Comparison of ENCODE assay signal across 18 cellular contexts in the genomic region with DNA sequence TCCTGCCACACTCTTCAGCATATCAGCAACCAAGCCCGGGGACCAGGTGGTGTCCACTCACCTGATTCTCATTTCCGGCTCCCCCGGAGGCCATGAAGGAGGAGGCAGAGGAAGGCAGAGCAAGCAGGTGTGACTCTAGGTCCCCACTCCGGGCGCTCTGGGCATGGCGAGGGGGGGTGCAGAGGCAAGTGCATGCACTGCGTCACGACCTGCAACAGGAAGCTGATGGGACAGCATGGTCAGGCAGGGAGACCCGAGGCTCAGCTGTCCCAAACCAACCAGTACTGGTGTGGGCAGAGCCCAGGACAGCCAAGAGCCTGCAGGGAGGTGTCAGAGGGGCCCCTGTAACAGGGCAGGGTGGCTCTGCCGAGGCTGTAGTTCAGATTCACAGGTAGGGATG. TPM values are rescaled to one million over a fixed set of nuclear protein-coding genes. Genes with fewer than 3 reads are reported as not detected.
DNase-seq lines count a peak whose midpoint lies in the region; ATAC-seq and TF ChIP-seq lines count a peak whose summit lies in the region.
"Had no signal": no experiment of that assay in that cellular context is flagged by ENCODE, and none has a peak within 500 bp of the region (broad histone marks: within the 10 kb centered on the region; RNA-seq: fewer than 3 reads in every experiment).

No MANE protein-coding gene starts in this region.

- no peaks in the 10 kb centered on the region; the same call in 1 of the 2 replicates for H3K9me1 ChIP-seq in IMR-90 (ENCODE audit: insufficient read depth, low read length)

- H3K36me3 Mint-ChIP-seq in GM23338 (ENCODE audit: low read depth) = no peaks in the 10 kb centered on the region; the same call in 2 of the 3 replicates

- no peak overlapping the region for H2BK5ac ChIP-seq in IMR-90 (ENCODE audit: low read depth, low read length, poor library complexity, severe bottlenecking)

- H3K4me2 ChIP-seq in GM23338 (no peak overlapping the region), IMR-90 (ENCODE audit: low read depth, low read length) (no peak overlapping the region), MM.1S (ENCODE audit: low read depth, low read length) (no peak overlapping the region)
- H3K4me2 ChIP-seq: KMS-11 had no signal

- H3K79me1 ChIP-seq in IMR-90 (ENCODE audit: low read depth in 1 of 2, low read length in 2 of 2) = peaks cover 0 to 13% of the 10 kb centered on the region in 2 experiments; a peak in 2 of 4 replicates

- H3K18ac ChIP-seq in IMR-90 (ENCODE audit: low read depth, low read length) = no peak overlapping the region

- no peak overlapping the region for H4K91ac ChIP-seq in IMR-90 (ENCODE audit: insufficient read depth, low read depth, low read length)

- no peak overlapping the region for H2BK120ac ChIP-seq in IMR-90 (ENCODE audit: low read depth, low read length)

- TF ChIP-seq CTCF in GM23338 (conservative IDR thresholded peaks at IDR 0.05; ENCODE audit: low read depth in 2 of 2) = no peak
- no peak for TF ChIP-seq CTCF in IMR-90 (conservative IDR thresholded peaks at IDR 0.05; ENCODE audit: low read depth, low read length)
- no peak for TF ChIP-seq CTCF in lower lobe of right lung (IDR thresholded peaks at IDR 0.05)
- TF ChIP-seq CTCF in spleen (IDR thresholded peaks at IDR 0.05 in 8 of 11, conservative IDR thresholded peaks at IDR 0.05 in 3 of 11) = no peak
- TF ChIP-seq CTCF in MM.1S (IDR thresholded peaks at IDR 0.05; ENCODE audit: low read length) = no peak

- H3K23ac ChIP-seq in IMR-90 (ENCODE audit: low read depth, low read length) = no peak overlapping the region

- H2AK9ac ChIP-seq in IMR-90 (replicated peaks; ENCODE audit: low read depth, low read length, poor library complexity) = no peak overlapping the region

- in situ Hi-C loops in IMR-90 (cut with MboI; ENCODE audit: low sequenced_read_pairs) = no loop called here

- H2AK5ac ChIP-seq in IMR-90 (ENCODE audit: low read depth, low read length) = no peak overlapping the region

- H3K4me1 ChIP-seq in GM23338 (ENCODE audit: insufficient read depth) = peaks cover 7% of the 10 kb centered on the region; the same call in 1 of the 2 replicates
- H3K4me1 ChIP-seq in IMR-90 (ENCODE audit: control insufficient read depth, insufficient read depth, low read length) = 0 out of 2 replicates have a peak, but pooled peaks cover 2% of the 10 kb centered on the region
- H3K4me1 ChIP-seq in lower lobe of right lung = peaks cover 22% of the 10 kb centered on the region
- H3K4me1 ChIP-seq in spleen = peaks cover 11 to 38% (median 28%) of the 10 kb centered on the region in 6 donors
- H3K4me1 ChIP-seq in MM.1S (ENCODE audit: low read length) = no peaks in the 10 kb centered on the region

- POLR2A ChIA-PET in IMR-90 (lab: Charles Lee; ENCODE audit: unreplicated experiment) = no interaction called here

- intact Hi-C loops in IMR-90 (cut with micrococcal nuclease) (no loop called here), lower lobe of right lung (cut with DNase I) (no loop called here), spleen (cut with DNase I; ENCODE audit: low total_unique reads) (no loop called here)

- H3K79me2 ChIP-seq in GM23338 (replicated peaks; ENCODE audit: insufficient read depth) = no peaks in the 10 kb centered on the region
- H3K79me2 ChIP-seq in MM.1S (ENCODE audit: low read length) = no peaks in the 10 kb centered on the region

- H2AFZ ChIP-seq in GM23338 (peak overlapping the region; percentile 38; the same call in 1 of the 2 replicates), IMR-90 (replicated peaks; ENCODE audit: low read length, poor library complexity) (peak overlapping the region; percentile 63), MM.1S (ENCODE audit: low read length) (no peak overlapping the region)

- H3K9me3 ChIP-seq in IMR-90 (ENCODE audit: control insufficient read depth, insufficient read depth, low read length) = no peaks in the 10 kb centered on the region
- no peaks in the 10 kb centered on the region for H3K9me3 ChIP-seq in lower lobe of right lung
- no peaks in the 10 kb centered on the region for H3K9me3 ChIP-seq in spleen
- H3K9me3 ChIP-seq in MM.1S (replicated peaks; ENCODE audit: insufficient read depth, low read length) = no peaks in the 10 kb centered on the region
- H3K9me3 ChIP-seq: BE2C had no signal

- no TSS peak for BruUV-seq in IMR-90 (replicated peaks; lab: Mats Ljungman, UMichigan)

- no peak for DNase-seq in GM23338 (ENCODE audit: low spot score)
- DNase-seq in IMR-90 = no peak
- DNase-seq in lower lobe of right lung = peak; percentile 43
- DNase-seq in spleen = peak; percentile 76
- no peak for DNase-seq in MM.1S
- DNase-seq in inferior parietal cortex (ENCODE audit: extremely low spot score) = no peak
- DNase-seq: BE2C; CD8-positive, alpha-beta T cell; DMS 273 treated with DMSO at 0.1 percent for 48 hours; HFFc6; NCI-H1105 treated with DMSO at 0.1 percent for 48 hours; NCI-H2029; NCI-H2171 treated with DMSO at 0.1 percent for 48 hours; NCI-H82; SHP77 treated with DMSO at 0.1 percent for 48 hours had no signal

- no peak for ATAC-seq in GM23338
- no peak for ATAC-seq in IMR-90 (ENCODE audit: low read depth)
- no peak for ATAC-seq in lower lobe of right lung
- ATAC-seq in GM19452 (IDR thresholded peaks at IDR 0.05; ENCODE audit: unreplicated experiment) = no peak
- ATAC-seq: CD8-positive, alpha-beta T cell had no signal

- WGBS in IMR-90 (ENCODE audit: extremely low coverage in 2 of 2, insufficient read length in 1 of 2), 2 experiments = 75% methylated on average over 5 of the region's 10 CpGs; no CpG with 5 or more reads in 1 of the 2 experiments
- 84 to 96% (median 90%) methylated on average over 9 to 10 of the region's 10 CpGs for WGBS in spleen, 5 donors

- H3K4me3 Mint-ChIP-seq in GM23338 = no peak overlapping the region
- H3K4me3 Mint-ChIP-seq: CD8-positive, alpha-beta T cell; HFFc6 had no signal

- H3K36me3 ChIP-seq in GM23338 (ENCODE audit: insufficient read depth) (no peaks in the 10 kb centered on the region), IMR-90 (ENCODE audit: control insufficient read depth, insufficient read depth, low read length) (0 out of 2 replicates have a peak, but pooled peaks cover under 1% of the 10 kb centered on the region), lower lobe of right lung (peaks cover 6% of the 10 kb centered on the region), spleen (peaks cover 0 to 5% (median 2%) of the 10 kb centered on the region in 6 donors), MM.1S (replicated peaks; ENCODE audit: insufficient read depth, low read length) (no peaks in the 10 kb centered on the region)
- H3K36me3 ChIP-seq: BE2C had no signal

- no peak overlapping the region for H3K27ac Mint-ChIP-seq in GM23338
- H3K27ac Mint-ChIP-seq: CD8-positive, alpha-beta T cell; HFFc6 had no signal

- H3K9me2 ChIP-seq in GM23338 (ENCODE audit: insufficient read depth) (no peaks in the 10 kb centered on the region), MM.1S (replicated peaks; ENCODE audit: insufficient read depth, low read length) (no peaks in the 10 kb centered on the region)

- no peak overlapping the region for H4K5ac ChIP-seq in IMR-90 (ENCODE audit: low read depth, low read length)

- peaks cover 9% of the 10 kb centered on the region for H3K27me3 Mint-ChIP-seq in GM23338 (ENCODE audit: insufficient read depth, low read depth, poor library complexity)

- dilution Hi-C loops in IMR-90 (cut with HindIII; ENCODE audit: low sequenced_read_pairs, unreplicated experiment) = no loop called here

- H3K27ac ChIP-seq in GM23338 (ENCODE audit: low read depth) (no peak overlapping the region), IMR-90 (ENCODE audit: insufficient read depth, low read length) (no peak overlapping the region), lower lobe of right lung (no peak overlapping the region), spleen (no peak overlapping the region), MM.1S (ENCODE audit: low read length) (no peak overlapping the region)
- H3K27ac ChIP-seq: HL-60, KMS-11 had no signal

- H3K27me3 ChIP-seq in GM23338 (ENCODE audit: insufficient read depth) (no peaks in the 10 kb centered on the region), IMR-90 (ENCODE audit: control insufficient read depth, insufficient read depth, low read length) (peaks cover 12% of the 10 kb centered on the region), lower lobe of right lung (ENCODE audit: low read depth) (no peaks in the 10 kb centered on the region), spleen (replicated peaks in 1 of 7) (no peaks in the 10 kb centered on the region), MM.1S (replicated peaks; ENCODE audit: insufficient read depth, low read length) (peaks cover 45% of the 10 kb centered on the region)
- H3K27me3 ChIP-seq: BE2C had no signal

- peaks cover 9% of the 10 kb centered on the region for H4K20me1 ChIP-seq in GM23338 (replicated peaks; ENCODE audit: insufficient read depth)
- no peaks in the 10 kb centered on the region for H4K20me1 ChIP-seq in IMR-90 (ENCODE audit: insufficient read depth, low read length)
- H4K20me1 ChIP-seq in MM.1S (ENCODE audit: insufficient read depth, low read length) = no peaks in the 10 kb centered on the region

- H3K14ac ChIP-seq in IMR-90 (replicated peaks; ENCODE audit: low read depth, low read length) = no peak overlapping the region

- no peaks in the 10 kb centered on the region for H3F3A ChIP-seq in GM23338 (replicated peaks; ENCODE audit: low read depth)
- no peaks in the 10 kb centered on the region for H3F3A ChIP-seq in MM.1S (ENCODE audit: insufficient read depth, low read length)

- peaks cover 8% of the 10 kb centered on the region; the same call in 2 of the 3 replicates for H3K4me1 Mint-ChIP-seq in GM23338

- no peak overlapping the region for H3K4ac ChIP-seq in IMR-90 (ENCODE audit: low read depth, low read length)

- no peak overlapping the region for H2BK20ac ChIP-seq in IMR-90 (ENCODE audit: low read depth, low read length)

- H3K9ac ChIP-seq in IMR-90 (ENCODE audit: low read depth, low read length) = no peak overlapping the region
- no peak overlapping the region for H3K9ac ChIP-seq in MM.1S (ENCODE audit: low read length)
- H3K9ac ChIP-seq: KMS-11 had no signal

- H3K4me3 ChIP-seq in GM23338 (no peak overlapping the region), IMR-90 (ENCODE audit: insufficient read depth, low read depth, low read length) (no peak overlapping the region), lower lobe of right lung (no peak overlapping the region), spleen (no peak overlapping the region), MM.1S (ENCODE audit: low read length) (no peak overlapping the region)

- H2BK15ac ChIP-seq in IMR-90 (ENCODE audit: low read depth, low read length) = no peak overlapping the region

- H4K8ac ChIP-seq in IMR-90 (ENCODE audit: low read depth in 2 of 2, low read length in 2 of 2) = no peak overlapping the region

- H3K56ac ChIP-seq in IMR-90 (ENCODE audit: extremely low read depth, insufficient read depth, low read length) = no peak overlapping the region

- TF ChIP-seq POLR2A in IMR-90 (IDR thresholded peaks at IDR 0.05; ENCODE audit: low read depth, low read length) (no peak), spleen (IDR thresholded peaks at IDR 0.05) (no peak)

- TF ChIP-seq RAD21 in IMR-90 (IDR thresholded peaks at IDR 0.05; ENCODE audit: low read length) = no peak

- no peaks in the 10 kb centered on the region for H3K9me3 Mint-ChIP-seq in GM23338
- H3K9me3 Mint-ChIP-seq: CD8-positive, alpha-beta T cell; HFFc6 had no signal

- CTCF ChIA-PET in IMR-90 (lab: Yijun Ruan, JAX) = no interaction called here

RNA-seq across cellular contexts. Expression of gene ENGASE, which starts 2.1 kb away (rescaled TPM):
- 23.9 and 27.1 TPM in 2 replicates for total RNA-seq in GM23338 (2014; rRNA removed; shearing (Covaris generic))
- polyA plus RNA-seq in GM23338 (2016; fragmentation: Nextera tagmentation; extraction: Ambion mirVana) (8.8 and 9.0 TPM in 2 replicates), IMR-90 (2012; rRNA removed) (10.4 and 12.1 TPM in 2 replicates), spleen (100 to 1,000 TPM in 1 of 3 donors, 10 to 100 TPM in 2; 25.0 to 101 (median 43.6) TPM)
- total RNA-seq in IMR-90 (2012; rRNA removed) (2.5 and 3.9 TPM in 2 replicates), lower lobe of right lung (56.4 TPM), spleen (100 to 1,000 TPM in 3 of 7 donors, 10 to 100 TPM in 4; 54.7 to 148 (median 99.4) TPM)
- 5.4 and 8.9 TPM in 2 replicates for polyA plus RNA-seq in IMR-90 (2012; cell fraction: cytosol; rRNA removed)
- polyA plus RNA-seq in IMR-90 (2012; cell fraction: nucleus; rRNA removed; ENCODE audit: low replicate concordance) = 108 and 158 TPM in 2 replicates

RNA-seq across cellular contexts. Expression of gene C1QTNF1, which starts 48.6 kb away (rescaled TPM):
- total RNA-seq in GM23338 (2014; rRNA removed; shearing (Covaris generic)) = 1.9 and 5.2 TPM in 2 replicates
- 1.1 and 1.5 TPM in 2 replicates for polyA plus RNA-seq in GM23338 (2016; fragmentation: Nextera tagmentation; extraction: Ambion mirVana)
- 1.7 and 3.4 TPM in 2 replicates for total RNA-seq in IMR-90 (2012; rRNA removed)
- polyA plus RNA-seq in IMR-90 (2012; rRNA removed) = 8.4 and 9.0 TPM in 2 replicates
- polyA plus RNA-seq in IMR-90 (2012; cell fraction: cytosol; rRNA removed) = 5.2 and 16.8 TPM in 2 replicates
- polyA plus RNA-seq in IMR-90 (2012; cell fraction: nucleus; rRNA removed; ENCODE audit: low replicate concordance) = 7.4 and 9.5 TPM in 2 replicates
- total RNA-seq in lower lobe of right lung = 24.9 TPM
- 100 to 1,000 TPM in 1 of 7 donors, 10 to 100 TPM in 6; 26.5 to 101 (median 69.9) TPM for total RNA-seq in spleen
- 10 to 100 TPM; 14.7 to 29.1 (median 25.3) TPM for polyA plus RNA-seq in spleen

Comparison
In these comparisons a context has a peak if more than half of its experiments do, and no peak if none do; other contexts are left out.
1. DNase-seq: peak in lower lobe of right lung (single experiment) and spleen (single experiment); none in GM23338 (single experiment), IMR-90 (single experiment), MM.1S (single experiment) and inferior parietal cortex (single experiment).